ENCODE assay signal across 2 cellular contexts in the genomic region with DNA sequence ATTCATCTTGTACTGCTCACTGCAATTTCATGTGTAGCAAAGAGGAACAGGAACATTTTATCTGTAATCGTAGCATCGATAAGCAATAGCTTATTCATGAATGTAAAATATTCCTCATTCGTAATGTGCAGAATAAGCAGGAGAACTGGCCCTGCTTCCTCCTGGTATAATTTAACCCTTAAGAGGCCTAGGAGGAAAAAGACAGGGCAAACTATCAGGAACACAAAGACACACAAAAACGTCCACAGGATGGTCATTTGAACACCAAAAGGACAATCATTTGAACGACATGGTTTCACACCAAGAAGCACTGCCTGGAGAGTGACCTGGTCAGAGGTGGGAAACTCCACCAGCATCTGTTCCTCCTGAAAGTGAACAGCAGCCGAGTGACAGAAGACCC.
TF ChIP-seq lines count a peak whose summit lies in the region.

No MANE protein-coding gene starts in this region.

TF ChIP-seq in H1, 55 proteins besides CTCF, POLR2A, EP300 and RAD21 (continued from another document):
- TF ChIP-seq, protein P1, sequence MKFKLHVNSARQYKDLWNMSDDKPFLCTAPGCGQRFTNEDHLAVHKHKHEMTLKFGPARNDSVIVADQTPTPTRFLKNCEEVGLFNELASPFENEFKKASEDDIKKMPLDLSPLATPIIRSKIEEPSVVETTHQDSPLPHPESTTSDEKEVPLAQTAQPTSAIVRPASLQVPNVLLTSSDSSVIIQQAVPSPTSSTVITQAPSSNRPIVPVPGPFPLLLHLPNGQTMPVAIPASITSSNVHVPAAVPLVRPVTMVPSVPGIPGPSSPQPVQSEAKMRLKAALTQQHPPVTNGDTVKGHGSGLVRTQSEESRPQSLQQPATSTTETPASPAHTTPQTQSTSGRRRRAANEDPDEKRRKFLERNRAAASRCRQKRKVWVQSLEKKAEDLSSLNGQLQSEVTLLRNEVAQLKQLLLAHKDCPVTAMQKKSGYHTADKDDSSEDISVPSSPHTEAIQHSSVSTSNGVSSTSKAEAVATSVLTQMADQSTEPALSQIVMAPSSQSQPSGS (IDR thresholded peaks at IDR 0.05; ENCODE audit: low read length), result no peak
- TF ChIP-seq CREB1 (IDR thresholded peaks at IDR 0.05) (no peak), EGR1 (IDR thresholded peaks at IDR 0.05; ENCODE audit: borderline replicate concordance, low read depth, low read length) (no peak), PHF8 (conservative IDR thresholded peaks at IDR 0.05; ENCODE audit: low read depth, low read length) (no peak), RXRA (IDR thresholded peaks at IDR 0.05; ENCODE audit: insufficient read depth, low read depth, low read length) (no peak), BRCA1 (IDR thresholded peaks at IDR 0.05; ENCODE audit: low read depth, low read length) (no peak), POLR2AphosphoS5 (IDR thresholded peaks at IDR 0.05; ENCODE audit: low read depth, low read length) (no peak), ZNF274 (IDR thresholded peaks at IDR 0.05; ENCODE audit: borderline replicate concordance, extremely low read depth, low read length) (no peak), HDAC6 (IDR thresholded peaks at IDR 0.05; ENCODE audit: low read depth, low read length) (no peak), SP1 (IDR thresholded peaks at IDR 0.05; ENCODE audit: low read depth, low read length) (no peak), CBX8 (IDR thresholded peaks at IDR 0.05; ENCODE audit: borderline replicate concordance, low read depth, low read length) (no peak), SRF (IDR thresholded peaks at IDR 0.05; ENCODE audit: low read depth, low read length) (no peak)
- TF ChIP-seq, protein P2, sequence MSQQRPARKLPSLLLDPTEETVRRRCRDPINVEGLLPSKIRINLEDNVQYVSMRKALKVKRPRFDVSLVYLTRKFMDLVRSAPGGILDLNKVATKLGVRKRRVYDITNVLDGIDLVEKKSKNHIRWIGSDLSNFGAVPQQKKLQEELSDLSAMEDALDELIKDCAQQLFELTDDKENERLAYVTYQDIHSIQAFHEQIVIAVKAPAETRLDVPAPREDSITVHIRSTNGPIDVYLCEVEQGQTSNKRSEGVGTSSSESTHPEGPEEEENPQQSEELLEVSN (IDR thresholded peaks at IDR 0.05), result no peak
TF ChIP-seq in H1: peak in this region for 0.

TF ChIP-seq in neural cell, 6 proteins besides CTCF, POLR2A, EP300 and RAD21 (continued from another document):
- TF ChIP-seq, protein P3, sequence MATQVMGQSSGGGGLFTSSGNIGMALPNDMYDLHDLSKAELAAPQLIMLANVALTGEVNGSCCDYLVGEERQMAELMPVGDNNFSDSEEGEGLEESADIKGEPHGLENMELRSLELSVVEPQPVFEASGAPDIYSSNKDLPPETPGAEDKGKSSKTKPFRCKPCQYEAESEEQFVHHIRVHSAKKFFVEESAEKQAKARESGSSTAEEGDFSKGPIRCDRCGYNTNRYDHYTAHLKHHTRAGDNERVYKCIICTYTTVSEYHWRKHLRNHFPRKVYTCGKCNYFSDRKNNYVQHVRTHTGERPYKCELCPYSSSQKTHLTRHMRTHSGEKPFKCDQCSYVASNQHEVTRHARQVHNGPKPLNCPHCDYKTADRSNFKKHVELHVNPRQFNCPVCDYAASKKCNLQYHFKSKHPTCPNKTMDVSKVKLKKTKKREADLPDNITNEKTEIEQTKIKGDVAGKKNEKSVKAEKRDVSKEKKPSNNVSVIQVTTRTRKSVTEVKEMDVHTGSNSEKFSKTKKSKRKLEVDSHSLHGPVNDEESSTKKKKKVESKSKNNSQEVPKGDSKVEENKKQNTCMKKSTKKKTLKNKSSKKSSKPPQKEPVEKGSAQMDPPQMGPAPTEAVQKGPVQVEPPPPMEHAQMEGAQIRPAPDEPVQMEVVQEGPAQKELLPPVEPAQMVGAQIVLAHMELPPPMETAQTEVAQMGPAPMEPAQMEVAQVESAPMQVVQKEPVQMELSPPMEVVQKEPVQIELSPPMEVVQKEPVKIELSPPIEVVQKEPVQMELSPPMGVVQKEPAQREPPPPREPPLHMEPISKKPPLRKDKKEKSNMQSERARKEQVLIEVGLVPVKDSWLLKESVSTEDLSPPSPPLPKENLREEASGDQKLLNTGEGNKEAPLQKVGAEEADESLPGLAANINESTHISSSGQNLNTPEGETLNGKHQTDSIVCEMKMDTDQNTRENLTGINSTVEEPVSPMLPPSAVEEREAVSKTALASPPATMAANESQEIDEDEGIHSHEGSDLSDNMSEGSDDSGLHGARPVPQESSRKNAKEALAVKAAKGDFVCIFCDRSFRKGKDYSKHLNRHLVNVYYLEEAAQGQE (IDR thresholded peaks at IDR 0.05; ENCODE audit: borderline replicate concordance), result no peak
- TF ChIP-seq EZH2 (IDR thresholded peaks at IDR 0.05; ENCODE audit: borderline replicate concordance, insufficient read depth, low read length, poor library complexity, severe bottlenecking), result no peak
- TF ChIP-seq SMC3 (conservative IDR thresholded peaks at IDR 0.05; ENCODE audit: poor library complexity), result no peak
- no peak for TF ChIP-seq TAF1 (IDR thresholded peaks at IDR 0.05; ENCODE audit: low read depth)
- TF ChIP-seq MXI1 (conservative IDR thresholded peaks at IDR 0.05; ENCODE audit: poor library complexity, severe bottlenecking), result no peak
